Comparison of ENCODE assay signal across 10 cellular contexts in genomic region chr7:44039800-44040492, GRCh38. TPM values are rescaled to one million over a fixed set of nuclear protein-coding genes. Genes with fewer than 3 reads are reported as not detected.
DNase-seq lines count a peak whose midpoint lies in the region; ATAC-seq and TF ChIP-seq lines count a peak whose summit lies in the region.
"Not testable (repeated sequence)": the region's sequence is repeated elsewhere in the genome, so short reads cannot be mapped to it uniquely, and the experiment has no call there.
"Had no signal": no experiment of that assay in that cellular context is flagged by ENCODE, and none has a peak within 500 bp of the region (broad histone marks: within the 10 kb centered on the region; RNA-seq: fewer than 3 reads in every experiment).

No MANE protein-coding gene starts in this region.

- H3K79me2 ChIP-seq in parathyroid adenoma: not testable (repeated sequence)

- H3K9me3 Mint-ChIP-seq in T-helper 1 cell treated with Interleukin-12 subunit alpha and Interleukin-12 subunit beta and Interleukin-4 antibody, amounts not matched to agents 30 μg/mL and 1 μg/mL, for 36 hours; activated naive CD8-positive, alpha-beta T cell treated with anti-CD3 and anti-CD28 coated beads, Interleukin-2, amount 50 U/mL, for 24 hours: not testable (repeated sequence)

- peak overlapping the region; percentile 53 to 71 for H3K27ac ChIP-seq in right atrium auricular region
- peak overlapping the region; percentile 68 for H3K27ac ChIP-seq in parathyroid adenoma
- peak overlapping the region in 2 of 4 donors; percentile 58 to 74 for H3K27ac ChIP-seq in upper lobe of left lung

- not testable (repeated sequence) for H3K36me3 Mint-ChIP-seq in T-helper 1 cell treated with Interleukin-12 subunit alpha and Interleukin-12 subunit beta and Interleukin-4 antibody, amounts not matched to agents 30 μg/mL and 1 μg/mL, for 36 hours (ENCODE audit: low read depth); activated naive CD8-positive, alpha-beta T cell treated with anti-CD3 and anti-CD28 coated beads, Interleukin-2, amount 50 U/mL, for 24 hours (ENCODE audit: low read depth)

- TF ChIP-seq EP300 in upper lobe of left lung (IDR thresholded peaks at IDR 0.05): not testable (repeated sequence)

- H3K27me3 ChIP-seq in right atrium auricular region; parathyroid adenoma (ENCODE audit: control insufficient read depth, insufficient read depth, low read length); upper lobe of left lung: not testable (repeated sequence)

- peak overlapping the region; percentile 59 for H3K4me3 Mint-ChIP-seq in T-helper 1 cell treated with Interleukin-12 subunit alpha and Interleukin-12 subunit beta and Interleukin-4 antibody, amounts not matched to agents 30 μg/mL and 1 μg/mL, for 36 hours
- H3K4me3 Mint-ChIP-seq in activated naive CD8-positive, alpha-beta T cell treated with anti-CD3 and anti-CD28 coated beads, Interleukin-2, amount 50 U/mL, for 24 hours: peak overlapping the region; percentile 78

- TF ChIP-seq POLR2A in upper lobe of left lung (IDR thresholded peaks at IDR 0.05): not testable (repeated sequence)

- peaks cover 16% of the 10 kb centered on the region for H3K4me1 Mint-ChIP-seq in T-helper 1 cell treated with Interleukin-12 subunit alpha and Interleukin-12 subunit beta and Interleukin-4 antibody, amounts not matched to agents 30 μg/mL and 1 μg/mL, for 36 hours (ENCODE audit: low read depth)
- peaks cover 19% of the 10 kb centered on the region for H3K4me1 Mint-ChIP-seq in activated naive CD8-positive, alpha-beta T cell treated with anti-CD3 and anti-CD28 coated beads, Interleukin-2, amount 50 U/mL, for 24 hours

- H2AFZ ChIP-seq in parathyroid adenoma: peak overlapping the region; percentile 73

- not testable (repeated sequence) for DNase-seq in activated naive CD8-positive, alpha-beta T cell treated with anti-CD3 and anti-CD28 coated beads, Interleukin-2, amount 50 U/mL, for 24 hours; right atrium auricular region (ENCODE audit: low spot score)
- DNase-seq in upper lobe of left lung: peak in 1 of 2 donors; percentile 60

- peaks cover 0 to 21% of the 10 kb centered on the region in 2 donors for H3K4me1 ChIP-seq in right atrium auricular region
- not testable (repeated sequence) for H3K4me1 ChIP-seq in parathyroid adenoma
- H3K4me1 ChIP-seq in upper lobe of left lung: peaks cover 7 to 19% (median 9%) of the 10 kb centered on the region in 4 donors

- 6% methylated on average over 4 of the region's 40 CpGs; no CpG with 5 or more reads in 1 of the 2 donors for WGBS in upper lobe of left lung, 2 donors

- ATAC-seq in GM21737 (IDR thresholded peaks at IDR 0.05; ENCODE audit: unreplicated experiment) (peak; percentile 3), HG03354 (IDR thresholded peaks at IDR 0.05; ENCODE audit: poor library complexity, severe bottlenecking, unreplicated experiment) (peak; percentile 12), upper lobe of left lung (ENCODE audit: low FRiP score in 2 of 2) (peak in 1 of 2 donors; percentile 1)
- ATAC-seq in activated naive CD8-positive, alpha-beta T cell treated with anti-CD3 and anti-CD28 coated beads, Interleukin-2, amount 50 U/mL, for 24 hours: peak; percentile 7

- not testable (repeated sequence) for H3K36me3 ChIP-seq in right atrium auricular region; parathyroid adenoma (ENCODE audit: control insufficient read depth, insufficient read depth, low read length); upper lobe of left lung

- H3K4me2 ChIP-seq in parathyroid adenoma (ENCODE audit: low read length): peak overlapping the region; percentile 57

- H3K9me3 ChIP-seq in right atrium auricular region; parathyroid adenoma (ENCODE audit: control insufficient read depth, low read length); upper lobe of left lung: not testable (repeated sequence)

- not testable (repeated sequence) for H3K27me3 Mint-ChIP-seq in T-helper 1 cell treated with Interleukin-12 subunit alpha and Interleukin-12 subunit beta and Interleukin-4 antibody, amounts not matched to agents 30 μg/mL and 1 μg/mL, for 36 hours (ENCODE audit: low read depth); activated naive CD8-positive, alpha-beta T cell treated with anti-CD3 and anti-CD28 coated beads, Interleukin-2, amount 50 U/mL, for 24 hours

- not testable (repeated sequence) for H3K9ac ChIP-seq in parathyroid adenoma

- not testable (repeated sequence) for TF ChIP-seq CTCF in GM12875 (IDR thresholded peaks at IDR 0.05; ENCODE audit: borderline replicate concordance, insufficient read depth, low read depth, low read length); right atrium auricular region (IDR thresholded peaks at IDR 0.05); parathyroid adenoma (IDR thresholded peaks at IDR 0.05); upper lobe of left lung (IDR thresholded peaks at IDR 0.05)

- peak overlapping the region; percentile 10 for H3K4me3 ChIP-seq in GM12875 (ENCODE audit: low read depth, low read length)
- peak overlapping the region; percentile 26 to 43 for H3K4me3 ChIP-seq in right atrium auricular region
- H3K4me3 ChIP-seq in parathyroid adenoma (ENCODE audit: low read depth, low read length): peak overlapping the region; percentile 37
- H3K4me3 ChIP-seq in upper lobe of left lung: peak overlapping the region in 3 of 4 donors; percentile 36 to 47 (median 46)

- H3K27ac Mint-ChIP-seq in T-helper 1 cell treated with Interleukin-12 subunit alpha and Interleukin-12 subunit beta and Interleukin-4 antibody, amounts not matched to agents 30 μg/mL and 1 μg/mL, for 36 hours: peak overlapping the region; percentile 52
- not testable (repeated sequence) for H3K27ac Mint-ChIP-seq in activated naive CD8-positive, alpha-beta T cell treated with anti-CD3 and anti-CD28 coated beads, Interleukin-2, amount 50 U/mL, for 24 hours

RNA-seq across cellular contexts. Expression of gene DBNL, which starts 4.6 kb away (rescaled TPM):
- total RNA-seq in right atrium auricular region: 10 to 100 TPM; 31.4 to 66.2 TPM
- 100 to 1,000 TPM in 5 of 6 donors, 10 to 100 TPM in 1; 81.8 to 169 (median 130) TPM for total RNA-seq in upper lobe of left lung

RNA-seq across cellular contexts. Expression of gene PGAM2, which starts 25.4 kb away (rescaled TPM):
- total RNA-seq in right atrium auricular region (1,000 to 10,000 TPM in 1 of 2 donors, 100 to 1,000 TPM in 1; 680 to 2,809 TPM), upper lobe of left lung (under 1 TPM in 4 of 6 donors, not detected in 2; 0.26 to 0.91 (median 0.75) TPM)
- total RNA-seq: LHCN-M2; natural killer cell treated with Interleukin-12 subunit alpha and Interleukin-12 subunit beta and Interleukin-15 and Interleukin-18, amount 100 ng/mL, for 72 hours had no signal

RNA-seq across cellular contexts. Expression of gene SPDYE1, which starts 42.2 kb away (rescaled TPM):
- total RNA-seq in right atrium auricular region (not detected), upper lobe of left lung (not detected)
- total RNA-seq: LHCN-M2; natural killer cell treated with Interleukin-12 subunit alpha and Interleukin-12 subunit beta and Interleukin-15 and Interleukin-18, amount 100 ng/mL, for 72 hours had no signal

RNA-seq across cellular contexts. Expression of gene POLM, which starts 42.4 kb away (rescaled TPM):
- total RNA-seq in right atrium auricular region (10 to 100 TPM; 18.5 to 31.3 TPM), upper lobe of left lung (100 to 1,000 TPM in 1 of 6 donors, 10 to 100 TPM in 5; 17.3 to 178 (median 37.1) TPM)

Comparison
In these comparisons a context has a peak if more than half of its experiments do, and no peak if none do; other contexts are left out.
1. RNA of gene PGAM2, which starts 25.4 kb away (total RNA-seq): 680 to 2,809 TPM in right atrium auricular region; 0.26 to 0.91 TPM in upper lobe of left lung; every median in the first group is over 100 times any median in the second.
2. Peak in every context shown above with its lines, with median percentiles within 50 percentile points of each other: H3K4me3 ChIP-seq.